In the genomic region with DNA sequence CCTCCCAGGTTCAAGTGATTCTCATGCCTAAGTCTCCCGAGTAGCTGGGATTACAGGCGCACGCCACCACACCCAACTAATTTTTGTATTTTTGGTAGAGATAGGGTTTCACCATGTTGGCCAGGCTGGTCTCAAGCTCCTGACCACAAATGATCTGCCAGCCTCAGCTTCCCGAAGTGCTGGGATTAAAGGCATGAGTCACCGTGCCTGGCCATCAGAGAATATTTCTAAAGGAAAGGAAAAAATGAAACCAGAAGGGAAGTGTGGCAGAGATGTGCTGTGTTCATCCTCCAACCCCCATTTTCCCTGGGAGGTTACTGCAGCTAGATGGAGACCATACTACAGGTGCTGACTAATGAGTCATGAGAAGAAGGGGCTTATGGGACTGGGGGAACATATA, we compare ENCODE assay signal across 18 cellular contexts.
"Had no signal": no experiment of that assay in that cellular context is flagged by ENCODE, and none has a peak within 500 bp of the region (broad histone marks: within the 10 kb centered on the region; RNA-seq: fewer than 3 reads in every experiment).

No MANE protein-coding gene starts in this region.

- H3K4me3 Mint-ChIP-seq: activated B cell treated with CpG ODN at 0.5 μM for 24 hours; activated CD4-positive, alpha-beta T cell treated with anti-CD3 and anti-CD28 coated beads, Interleukin-2, amount 10 ng/mL, durations not matched to agents 7 days and 5 days; central memory CD8-positive, alpha-beta T cell; effector memory CD8-positive, alpha-beta T cell; naive B cell; T-helper 1 cell treated with Interleukin-12 subunit alpha and Interleukin-12 subunit beta and Interleukin-4 antibody, amounts not matched to agents 30 μg/mL and 1 μg/mL, for 36 hours had no signal

- ATAC-seq: effector memory CD8-positive, alpha-beta T cell; foreskin keratinocyte; heart left ventricle had no signal

- H2AFZ ChIP-seq: parathyroid adenoma had no signal

- H3K27ac ChIP-seq: adrenal gland, foreskin keratinocyte, heart left ventricle, parathyroid adenoma had no signal

- H3K27ac Mint-ChIP-seq: activated B cell treated with CpG ODN at 0.5 μM for 24 hours; activated CD4-positive, alpha-beta T cell treated with anti-CD3 and anti-CD28 coated beads, Interleukin-2, amount 10 ng/mL, durations not matched to agents 7 days and 5 days; effector memory CD8-positive, alpha-beta T cell; T-helper 1 cell treated with Interleukin-12 subunit alpha and Interleukin-12 subunit beta and Interleukin-4 antibody, amounts not matched to agents 30 μg/mL and 1 μg/mL, for 36 hours had no signal

- H3K9me3 ChIP-seq: adrenal gland had no signal

- H3K4me3 ChIP-seq: adrenal gland, heart left ventricle had no signal

- H3K4me1 ChIP-seq: adrenal gland, heart left ventricle, parathyroid adenoma had no signal

- H3K27me3 Mint-ChIP-seq: activated B cell treated with CpG ODN at 0.5 μM for 24 hours; activated CD4-positive, alpha-beta T cell treated with anti-CD3 and anti-CD28 coated beads, Interleukin-2, amount 10 ng/mL, durations not matched to agents 7 days and 5 days; central memory CD8-positive, alpha-beta T cell; effector memory CD8-positive, alpha-beta T cell; naive B cell had no signal

- H3K36me3 ChIP-seq: adrenal gland, heart left ventricle had no signal

- H3K9ac ChIP-seq: parathyroid adenoma had no signal

- FAIRE-seq: kidney had no signal

- DNase-seq: activated B cell treated with CpG ODN at 0.5 μM for 24 hours; activated CD4-positive, alpha-beta T cell treated with anti-CD3 and anti-CD28 coated beads, Interleukin-2, amount 10 ng/mL, durations not matched to agents 7 days and 5 days; activated CD8-positive, alpha-beta memory T cell treated with anti-CD3 and anti-CD28 coated beads for 24 hours; activated naive CD4-positive, alpha-beta T cell treated with anti-CD3 and anti-CD28 coated beads, Interleukin-2, amount 50 U/mL, for 16 hours; adrenal gland; effector memory CD8-positive, alpha-beta T cell; erythroblast; foreskin keratinocyte; heart left ventricle; kidney; midbrain; naive B cell; stimulated activated CD4-positive, alpha-beta T cell treated with anti-CD3 and anti-CD28 coated beads, Interleukin-2, amount 100 ng/mL, for 48 hours; stimulated activated naive CD4-positive, alpha-beta T cell treated with Interleukin-2 at 50 U/mL for 16 hours; trophoblast cell had no signal

- H3K4me1 Mint-ChIP-seq: activated B cell treated with CpG ODN at 0.5 μM for 24 hours; activated CD4-positive, alpha-beta T cell treated with anti-CD3 and anti-CD28 coated beads, Interleukin-2, amount 10 ng/mL, durations not matched to agents 7 days and 5 days; central memory CD8-positive, alpha-beta T cell; naive B cell had no signal

- H3K27me3 ChIP-seq: adrenal gland, foreskin keratinocyte, heart left ventricle had no signal

- H3K79me2 ChIP-seq: parathyroid adenoma had no signal
